Comparison of ENCODE assay signal across 8 cellular contexts in genomic region chr2:147843864-147844690, GRCh38. TPM values are rescaled to one million over a fixed set of nuclear protein-coding genes. Genes with fewer than 3 reads are reported as not detected.
DNase-seq lines count a peak whose midpoint lies in the region; ATAC-seq and TF ChIP-seq lines count a peak whose summit lies in the region.

No MANE protein-coding gene starts in this region.

- peak overlapping the region; percentile 85 for H3K27ac ChIP-seq in angular gyrus (ENCODE audit: low read depth, low read length)
- H3K27ac ChIP-seq in right atrium auricular region = peak overlapping the region; percentile 96 to 97
- H3K27ac ChIP-seq in prostate gland = peak overlapping the region; percentile 91 to 99
- peak overlapping the region; percentile 97 for H3K27ac ChIP-seq in upper lobe of right lung

- H3K4me3 ChIP-seq in right atrium auricular region (peak overlapping the region; percentile 78 to 82), prostate gland (peak overlapping the region; percentile 48 to 79), upper lobe of right lung (peak overlapping the region; percentile 80)

- no peaks in the 10 kb centered on the region for H3K36me3 ChIP-seq in right atrium auricular region
- no peaks in the 10 kb centered on the region for H3K36me3 ChIP-seq in prostate gland
- no peaks in the 10 kb centered on the region for H3K36me3 ChIP-seq in upper lobe of right lung

- peak; percentile 34 for TF ChIP-seq POLR2A in GM15510 (IDR thresholded peaks at IDR 0.05; ENCODE audit: borderline replicate concordance, extremely low read depth, insufficient read length)
- peak; percentile 29 for TF ChIP-seq POLR2A in prostate gland (IDR thresholded peaks at IDR 0.05)

- H3K4me1 ChIP-seq in right atrium auricular region (peaks cover 0 to 18% of the 10 kb centered on the region in 2 donors), prostate gland (replicated peaks) (no peaks in the 10 kb centered on the region), upper lobe of right lung (peaks cover 21% of the 10 kb centered on the region)

- ATAC-seq in HG02840 (IDR thresholded peaks at IDR 0.05; ENCODE audit: low FRiP score, unreplicated experiment) (peak; percentile 93), upper lobe of right lung (peak; percentile 97)

- TF ChIP-seq CTCF in right atrium auricular region (IDR thresholded peaks at IDR 0.05) (peak in 1 of 2 donors; percentile 55), prostate gland (IDR thresholded peaks at IDR 0.05) (peak in 2 of 4 experiments; percentile 24 to 51), upper lobe of right lung (IDR thresholded peaks at IDR 0.05) (peak; percentile 35)

- H3K27me3 ChIP-seq in right atrium auricular region (no peaks in the 10 kb centered on the region), prostate gland (replicated peaks; ENCODE audit: insufficient read depth) (no peaks in the 10 kb centered on the region), upper lobe of right lung (no peaks in the 10 kb centered on the region)

- DNase-seq in NCI-H1436 (lab: John Stamatoyannopoulos, UW) = peak; percentile 86
- DNase-seq in T-helper 2 cell = peak; percentile 71 to 89 (median 78)
- DNase-seq in right atrium auricular region (ENCODE audit: low spot score) = peak; percentile 86
- DNase-seq in prostate gland (ENCODE audit: low spot score) = peak; percentile 90
- peak; percentile 97 for DNase-seq in upper lobe of right lung

- under 1% methylated on average over 82 of the region's 113 CpGs for WGBS in prostate gland

- intact Hi-C loops in prostate gland (cut with DNase I) = loop anchor here (5.0 to 10.0 kb wide), 3 partner anchors 71 to 899 kb away; no protein-coding TSS in a partner anchor
- intact Hi-C loops in upper lobe of right lung (cut with DNase I) = no loop called here

- H3K9me3 ChIP-seq in right atrium auricular region = no peaks in the 10 kb centered on the region
- no peaks in the 10 kb centered on the region for H3K9me3 ChIP-seq in prostate gland
- H3K9me3 ChIP-seq in upper lobe of right lung = no peaks in the 10 kb centered on the region

RNA-seq across cellular contexts. Expression of gene ACVR2A, which starts 0.8 kb away (rescaled TPM):
- total RNA-seq in right atrium auricular region = 1 to 10 TPM; 7.9 to 9.7 TPM
- 10 to 100 TPM; 18.3 to 25.8 TPM for total RNA-seq in prostate gland
- 19.0 TPM for total RNA-seq in upper lobe of right lung

Comparison
In these comparisons a context has a peak if more than half of its experiments do, and no peak if none do; other contexts are left out.
1. Peak in every context shown above with its lines: DNase-seq, ATAC-seq, H3K4me3 ChIP-seq and H3K27ac ChIP-seq.